ENCODE assay signal across 20 cellular contexts in genomic region chr12:11542599-11542998, GRCh38.
DNase-seq lines count a peak whose midpoint lies in the region; ATAC-seq and TF ChIP-seq lines count a peak whose summit lies in the region.
"Had no signal": no experiment of that assay in that cellular context is flagged by ENCODE, and none has a peak within 500 bp of the region (broad histone marks: within the 10 kb centered on the region; RNA-seq: fewer than 3 reads in every experiment).

No MANE protein-coding gene starts in this region.

- TF ChIP-seq CTCF in GM23338 (conservative IDR thresholded peaks at IDR 0.05; ENCODE audit: low read depth in 2 of 2) (no peak), Caco-2 (IDR thresholded peaks at IDR 0.05; ENCODE audit: insufficient read depth in 1 of 2, low read depth in 1 of 2, low read length in 1 of 2, severe bottlenecking in 1 of 2, unreplicated experiment in 1 of 2) (no peak)

- H3K4me1 ChIP-seq in GM23338 (ENCODE audit: insufficient read depth): peaks cover 10% of the 10 kb centered on the region
- peaks cover 28 to 64% of the 10 kb centered on the region in 2 donors for H3K4me1 ChIP-seq in naive thymus-derived CD4-positive, alpha-beta T cell (ENCODE audit: control insufficient read depth in 2 of 2, insufficient read depth in 2 of 2, low read length in 2 of 2)
- no peaks in the 10 kb centered on the region for H3K4me1 ChIP-seq in Caco-2

- H3K9me3 ChIP-seq in naive thymus-derived CD4-positive, alpha-beta T cell (ENCODE audit: control insufficient read depth in 2 of 3, low read length in 3 of 3): no peaks in the 10 kb centered on the region
- H3K9me3 ChIP-seq in Caco-2: 0 out of 2 replicates have a peak, but pooled peaks cover 3% of the 10 kb centered on the region

- H3K4me2 ChIP-seq in GM23338: no peak overlapping the region
- H3K4me2 ChIP-seq: BLaER1 treated with 17β-estradiol and CSF1 and Interleukin-3, amounts not matched to agents 10 nM and 100 nM had no signal

- no peaks in the 10 kb centered on the region for H3K27me3 ChIP-seq in GM23338 (ENCODE audit: insufficient read depth)
- H3K27me3 ChIP-seq in naive thymus-derived CD4-positive, alpha-beta T cell (ENCODE audit: control insufficient read depth in 2 of 2, insufficient read depth in 2 of 2, low read length in 2 of 2): no peaks in the 10 kb centered on the region
- H3K27me3 ChIP-seq in Caco-2 (replicated peaks; ENCODE audit: control insufficient read depth, insufficient read depth, low read length): no peaks in the 10 kb centered on the region
- H3K27me3 ChIP-seq: BLaER1 treated with 17β-estradiol and CSF1 and Interleukin-3, amounts not matched to agents 10 nM and 100 nM had no signal

- no peak for DNase-seq in activated naive CD4-positive, alpha-beta T cell treated with anti-CD3 and anti-CD28 coated beads for 36 hours
- DNase-seq in GM23338 (ENCODE audit: low spot score) (peak; percentile 7), DMS153 treated with DMSO at 0.1 percent for 48 hours (lab: John Stamatoyannopoulos, UW; ENCODE audit: unreplicated experiment) (no peak), NOMO-1 treated with DMSO at 0.1 percent for 48 hours (lab: John Stamatoyannopoulos, UW; ENCODE audit: unreplicated experiment) (no peak), Caco-2 (no peak)
- DNase-seq in naive thymus-derived CD4-positive, alpha-beta T cell: no peak
- DNase-seq: DMS 273 treated with DMSO at 0.1 percent for 48 hours, HFFc6, KBM-7, MV-4-11, NCI-H1417, NCI-H187, NCI-H2107, NCI-H510A treated with DMSO at 0.1 percent for 48 hours, NCI-H774, OCI-M1, SHP77 treated with DMSO at 0.1 percent for 48 hours had no signal

- no peaks in the 10 kb centered on the region for H3F3A ChIP-seq in GM23338 (replicated peaks; ENCODE audit: low read depth)

- POLR2A ChIA-PET in naive thymus-derived CD4-positive, alpha-beta T cell (lab: Charles Lee): no interaction called here
- POLR2A ChIA-PET in Caco-2 (lab: Charles Lee): no interaction called here

- H3K27me3 Mint-ChIP-seq in activated naive CD4-positive, alpha-beta T cell treated with anti-CD3 and anti-CD28 coated beads, Interleukin-2, amount 50 U/mL, for 24 hours: no peaks in the 10 kb centered on the region
- H3K27me3 Mint-ChIP-seq in activated naive CD4-positive, alpha-beta T cell treated with anti-CD3 and anti-CD28 coated beads for 36 hours (ENCODE audit: low read depth): no peaks in the 10 kb centered on the region
- H3K27me3 Mint-ChIP-seq in GM23338 (ENCODE audit: insufficient read depth, low read depth, poor library complexity): peaks cover 2% of the 10 kb centered on the region
- no peaks in the 10 kb centered on the region for H3K27me3 Mint-ChIP-seq in activated T-helper 17 cell treated with anti-CD3 and anti-CD28 coated beads, Interleukin-2, amount 50 U/mL, for 72 hours
- no peaks in the 10 kb centered on the region for H3K27me3 Mint-ChIP-seq in naive thymus-derived CD4-positive, alpha-beta T cell
- H3K27me3 Mint-ChIP-seq in Caco-2 (ENCODE audit: insufficient read depth, unreplicated experiment): peaks cover 8% of the 10 kb centered on the region

- no peak overlapping the region; the same call in 1 of the 2 replicates for H3K27ac ChIP-seq in GM23338 (ENCODE audit: low read depth)
- no peak overlapping the region for H3K27ac ChIP-seq in naive thymus-derived CD4-positive, alpha-beta T cell (ENCODE audit: low read depth, low read length)
- H3K27ac ChIP-seq: BLaER1 treated with 17β-estradiol and CSF1 and Interleukin-3, amounts not matched to agents 10 nM and 100 nM had no signal

- H2AFZ ChIP-seq in GM23338: no peak overlapping the region

- peak overlapping the region; percentile 36 for H3K27ac Mint-ChIP-seq in activated naive CD4-positive, alpha-beta T cell treated with anti-CD3 and anti-CD28 coated beads, Interleukin-2, amount 50 U/mL, for 24 hours
- no peak overlapping the region for H3K27ac Mint-ChIP-seq in activated naive CD4-positive, alpha-beta T cell treated with anti-CD3 and anti-CD28 coated beads for 36 hours
- H3K27ac Mint-ChIP-seq in GM23338 (no peak overlapping the region), Caco-2 (ENCODE audit: unreplicated experiment) (no peak overlapping the region)
- peak overlapping the region; percentile 22 for H3K27ac Mint-ChIP-seq in activated T-helper 17 cell treated with anti-CD3 and anti-CD28 coated beads, Interleukin-2, amount 50 U/mL, for 72 hours
- H3K27ac Mint-ChIP-seq in naive thymus-derived CD4-positive, alpha-beta T cell: peak overlapping the region in 8 of 9 donors; percentile 27 to 93 (median 58)
- H3K27ac Mint-ChIP-seq: HFFc6 had no signal

- CTCF ChIA-PET in activated naive CD4-positive, alpha-beta T cell treated with anti-CD3 and anti-CD28 coated beads for 36 hours (lab: Charles Lee): no interaction called here
- CTCF ChIA-PET in naive thymus-derived CD4-positive, alpha-beta T cell (lab: Charles Lee): interaction anchor here (0.6 kb wide), 1 partner anchor 809 kb away, joined by 3 read pairs; no protein-coding TSS in a partner anchor
- CTCF ChIA-PET in Caco-2 (lab: Charles Lee): no interaction called here

- no peak for ATAC-seq in GM23338
- no peak for ATAC-seq in activated T-helper 17 cell treated with anti-CD3 and anti-CD28 coated beads, Interleukin-2, amount 50 U/mL, for 72 hours (replicated peaks)
- ATAC-seq in naive thymus-derived CD4-positive, alpha-beta T cell: no peak

- H3K4me3 Mint-ChIP-seq in activated naive CD4-positive, alpha-beta T cell treated with anti-CD3 and anti-CD28 coated beads, Interleukin-2, amount 50 U/mL, for 24 hours: peak overlapping the region; percentile 5
- no peak overlapping the region for H3K4me3 Mint-ChIP-seq in activated naive CD4-positive, alpha-beta T cell treated with anti-CD3 and anti-CD28 coated beads for 36 hours
- H3K4me3 Mint-ChIP-seq in GM23338 (no peak overlapping the region), Caco-2 (ENCODE audit: unreplicated experiment) (no peak overlapping the region)
- H3K4me3 Mint-ChIP-seq in activated T-helper 17 cell treated with anti-CD3 and anti-CD28 coated beads, Interleukin-2, amount 50 U/mL, for 72 hours: no peak overlapping the region
- H3K4me3 Mint-ChIP-seq in naive thymus-derived CD4-positive, alpha-beta T cell: peak overlapping the region in 7 of 10 donors; percentile 8 to 42 (median 18)
- H3K4me3 Mint-ChIP-seq: HFFc6 had no signal

- H3K4me1 Mint-ChIP-seq in activated naive CD4-positive, alpha-beta T cell treated with anti-CD3 and anti-CD28 coated beads, Interleukin-2, amount 50 U/mL, for 24 hours: peaks cover 66% of the 10 kb centered on the region
- peaks cover 57% of the 10 kb centered on the region for H3K4me1 Mint-ChIP-seq in activated naive CD4-positive, alpha-beta T cell treated with anti-CD3 and anti-CD28 coated beads for 36 hours (ENCODE audit: low read depth)
- H3K4me1 Mint-ChIP-seq in GM23338: peaks cover 13% of the 10 kb centered on the region
- peaks cover 33% of the 10 kb centered on the region for H3K4me1 Mint-ChIP-seq in activated T-helper 17 cell treated with anti-CD3 and anti-CD28 coated beads, Interleukin-2, amount 50 U/mL, for 72 hours
- H3K4me1 Mint-ChIP-seq in naive thymus-derived CD4-positive, alpha-beta T cell: peaks cover 32 to 74% (median 64%) of the 10 kb centered on the region in 7 donors
- no peaks in the 10 kb centered on the region for H3K4me1 Mint-ChIP-seq in Caco-2 (ENCODE audit: low read depth, unreplicated experiment)

- H3K36me3 ChIP-seq in GM23338 (ENCODE audit: insufficient read depth) (no peaks in the 10 kb centered on the region), Caco-2 (ENCODE audit: control insufficient read depth, insufficient read depth, low read length) (no peaks in the 10 kb centered on the region)
- H3K36me3 ChIP-seq in naive thymus-derived CD4-positive, alpha-beta T cell (ENCODE audit: control insufficient read depth in 2 of 3, insufficient read depth in 3 of 3, low read length in 3 of 3): no peaks in the 10 kb centered on the region
- H3K36me3 ChIP-seq: BLaER1 treated with 17β-estradiol and CSF1 and Interleukin-3, amounts not matched to agents 10 nM and 100 nM had no signal

- H3K79me2 ChIP-seq in GM23338 (replicated peaks; ENCODE audit: insufficient read depth): no peaks in the 10 kb centered on the region

- H3K9me3 Mint-ChIP-seq in activated naive CD4-positive, alpha-beta T cell treated with anti-CD3 and anti-CD28 coated beads, Interleukin-2, amount 50 U/mL, for 24 hours: no peaks in the 10 kb centered on the region
- no peaks in the 10 kb centered on the region for H3K9me3 Mint-ChIP-seq in activated naive CD4-positive, alpha-beta T cell treated with anti-CD3 and anti-CD28 coated beads for 36 hours
- H3K9me3 Mint-ChIP-seq in GM23338: 0 out of 3 replicates have a peak, but pooled peaks cover 6% of the 10 kb centered on the region
- no peaks in the 10 kb centered on the region for H3K9me3 Mint-ChIP-seq in activated T-helper 17 cell treated with anti-CD3 and anti-CD28 coated beads, Interleukin-2, amount 50 U/mL, for 72 hours
- peaks cover 0 to 3% (median 0%) of the 10 kb centered on the region in 11 donors for H3K9me3 Mint-ChIP-seq in naive thymus-derived CD4-positive, alpha-beta T cell
- no peaks in the 10 kb centered on the region for H3K9me3 Mint-ChIP-seq in Caco-2 (ENCODE audit: unreplicated experiment)
- H3K9me3 Mint-ChIP-seq: HFFc6 had no signal

- no TSS peak for BruUV-seq in Caco-2 (replicated peaks; lab: Mats Ljungman, UMichigan)

- H3K9me2 ChIP-seq in GM23338 (ENCODE audit: insufficient read depth): no peaks in the 10 kb centered on the region

- H3K36me3 Mint-ChIP-seq in activated naive CD4-positive, alpha-beta T cell treated with anti-CD3 and anti-CD28 coated beads, Interleukin-2, amount 50 U/mL, for 24 hours: no peaks in the 10 kb centered on the region
- no peaks in the 10 kb centered on the region for H3K36me3 Mint-ChIP-seq in activated naive CD4-positive, alpha-beta T cell treated with anti-CD3 and anti-CD28 coated beads for 36 hours (ENCODE audit: low read depth)
- H3K36me3 Mint-ChIP-seq in GM23338 (ENCODE audit: low read depth): no peaks in the 10 kb centered on the region
- H3K36me3 Mint-ChIP-seq in activated T-helper 17 cell treated with anti-CD3 and anti-CD28 coated beads, Interleukin-2, amount 50 U/mL, for 72 hours (ENCODE audit: low read depth): no peaks in the 10 kb centered on the region
- H3K36me3 Mint-ChIP-seq in naive thymus-derived CD4-positive, alpha-beta T cell: peaks cover 0 to 2% (median 0%) of the 10 kb centered on the region in 5 donors
- no peaks in the 10 kb centered on the region for H3K36me3 Mint-ChIP-seq in Caco-2 (ENCODE audit: insufficient read depth, unreplicated experiment)

- H3K4me3 ChIP-seq in GM23338: no peak overlapping the region
- H3K4me3 ChIP-seq in naive thymus-derived CD4-positive, alpha-beta T cell (ENCODE audit: low read length): no peak overlapping the region
- H3K4me3 ChIP-seq in Caco-2 (ENCODE audit: low read depth, low read length): no peak overlapping the region
- H3K4me3 ChIP-seq: BLaER1 treated with 17β-estradiol and CSF1 and Interleukin-3, amounts not matched to agents 10 nM and 100 nM had no signal

- H4K20me1 ChIP-seq in GM23338 (replicated peaks; ENCODE audit: insufficient read depth): no peaks in the 10 kb centered on the region
- H4K20me1 ChIP-seq: BLaER1 treated with 17β-estradiol and CSF1 and Interleukin-3, amounts not matched to agents 10 nM and 100 nM had no signal

- intact Hi-C loops in activated naive CD4-positive, alpha-beta T cell treated with anti-CD3 and anti-CD28 coated beads for 36 hours (cut with micrococcal nuclease): no loop called here
- intact Hi-C loops in naive thymus-derived CD4-positive, alpha-beta T cell (cut with micrococcal nuclease): loop anchor here in 1 of 2 donors (10.0 kb wide), 1 partner anchor 722 kb away; the partner anchor contains the start of gene LRP6
- intact Hi-C loops in Caco-2 (cut with micrococcal nuclease; ENCODE audit: unreplicated experiment): no loop called here

Comparison
In these comparisons a context has a peak if more than half of its experiments do, and no peak if none do; other contexts are left out.
1. H3K27ac Mint-ChIP-seq: peak in activated naive CD4-positive, alpha-beta T cell treated with anti-CD3 and anti-CD28 coated beads, Interleukin-2, amount 50 U/mL, for 24 hours (single experiment), activated T-helper 17 cell treated with anti-CD3 and anti-CD28 coated beads, Interleukin-2, amount 50 U/mL, for 72 hours (single experiment) and naive thymus-derived CD4-positive, alpha-beta T cell (8 of 9); none in activated naive CD4-positive, alpha-beta T cell treated with anti-CD3 and anti-CD28 coated beads for 36 hours (single experiment), GM23338 (single experiment) and Caco-2 (single experiment).
2. H3K4me3 Mint-ChIP-seq: peak in activated naive CD4-positive, alpha-beta T cell treated with anti-CD3 and anti-CD28 coated beads, Interleukin-2, amount 50 U/mL, for 24 hours (single experiment) and naive thymus-derived CD4-positive, alpha-beta T cell (7 of 10); none in activated naive CD4-positive, alpha-beta T cell treated with anti-CD3 and anti-CD28 coated beads for 36 hours (single experiment), GM23338 (single experiment), activated T-helper 17 cell treated with anti-CD3 and anti-CD28 coated beads, Interleukin-2, amount 50 U/mL, for 72 hours (single experiment) and Caco-2 (single experiment).